Comparison of ENCODE assay signal across 21 cellular contexts in the genomic region with DNA sequence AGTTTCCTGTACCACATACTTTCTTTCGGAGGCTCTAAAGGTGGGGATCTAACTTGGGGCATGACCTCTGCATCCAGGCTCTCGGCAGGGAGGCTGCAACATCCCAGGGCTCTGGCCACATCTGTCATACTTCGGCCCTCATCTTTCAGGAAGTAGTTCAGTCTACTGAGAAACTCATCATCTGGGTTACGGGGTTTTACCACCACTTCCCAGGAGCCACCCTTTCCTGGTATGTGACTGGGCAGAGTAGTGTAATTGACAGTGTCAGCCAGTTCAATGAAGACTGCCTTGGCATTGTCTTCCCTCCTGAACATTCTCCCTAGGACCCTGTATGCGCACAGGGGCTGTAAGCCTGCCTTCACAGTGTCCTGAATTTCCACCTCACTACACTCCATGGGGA. TPM values are rescaled to one million over a fixed set of nuclear protein-coding genes. Genes with fewer than 3 reads are reported as not detected.
"Had no signal": no experiment of that assay in that cellular context is flagged by ENCODE, and none has a peak within 500 bp of the region (broad histone marks: within the 10 kb centered on the region; RNA-seq: fewer than 3 reads in every experiment).

No MANE protein-coding gene starts in this region.

- H3K9me3 ChIP-seq: psoas muscle, suprapubic skin, vagina had no signal

- DNase-seq: activated CD4-positive, alpha-beta T cell treated with anti-CD3 and anti-CD28 coated beads for 1 hour; activated gamma-delta T cell treated with Interleukin-2 at 50 U/mL for 16 hours; activated T-cell treated with anti-CD3 and anti-CD28 coated beads, Interleukin-2, amount 50 U/mL, for 72 hours; effector memory CD4-positive, alpha-beta T cell; foreskin fibroblast; left cardiac atrium; mesenchymal stem cell; naive thymus-derived CD4-positive, alpha-beta T cell; psoas muscle; right cardiac atrium; stimulated activated CD4-positive, alpha-beta T cell treated with anti-CD3 and anti-CD28 coated beads, Interleukin-2, amount 100 ng/mL, for 24 hours; stimulated activated naive CD8-positive, alpha-beta T cell treated with anti-CD3 and anti-CD28 coated beads, Interleukin-15, amount 100 ng/mL, for 72 hours; WERI-Rb-1 had no signal

- H3K27ac ChIP-seq: hepatocyte, neural progenitor cell, psoas muscle, suprapubic skin, vagina, WERI-Rb-1 had no signal

- H3K36me3 ChIP-seq: neural progenitor cell, suprapubic skin, vagina, WERI-Rb-1 had no signal

- H3K4me1 Mint-ChIP-seq: stimulated activated naive CD8-positive, alpha-beta T cell treated with anti-CD3 and anti-CD28 coated beads, Interleukin-15, amount 100 ng/mL, for 72 hours had no signal

- H3K27ac Mint-ChIP-seq: activated T-cell treated with anti-CD3 and anti-CD28 coated beads, Interleukin-2, amount 50 U/mL, for 72 hours; neural progenitor cell; stimulated activated naive CD8-positive, alpha-beta T cell treated with anti-CD3 and anti-CD28 coated beads, Interleukin-15, amount 100 ng/mL, for 72 hours had no signal

- H3K4me3 ChIP-seq: hepatocyte, neural progenitor cell, psoas muscle, suprapubic skin, vagina had no signal

- ATAC-seq: left cardiac atrium; naive thymus-derived CD4-positive, alpha-beta T cell; psoas muscle; right cardiac atrium; SK-N-SH treated with all-trans-retinoic acid at 6 μM for 48 hours; stimulated activated naive CD8-positive, alpha-beta T cell treated with anti-CD3 and anti-CD28 coated beads, Interleukin-15, amount 100 ng/mL, for 72 hours had no signal

- H3K9me3 Mint-ChIP-seq: activated T-cell treated with anti-CD3 and anti-CD28 coated beads, Interleukin-2, amount 50 U/mL, for 72 hours; stimulated activated naive CD8-positive, alpha-beta T cell treated with anti-CD3 and anti-CD28 coated beads, Interleukin-15, amount 100 ng/mL, for 72 hours had no signal

- H3K4me1 ChIP-seq: neural progenitor cell, psoas muscle, suprapubic skin, vagina had no signal

- H3K27me3 Mint-ChIP-seq: naive thymus-derived CD4-positive, alpha-beta T cell; stimulated activated naive CD8-positive, alpha-beta T cell treated with anti-CD3 and anti-CD28 coated beads, Interleukin-15, amount 100 ng/mL, for 72 hours had no signal

- H3K27me3 ChIP-seq: hepatocyte, neural progenitor cell, suprapubic skin, vagina had no signal

- H3K4me3 Mint-ChIP-seq: neural progenitor cell; stimulated activated naive CD8-positive, alpha-beta T cell treated with anti-CD3 and anti-CD28 coated beads, Interleukin-15, amount 100 ng/mL, for 72 hours had no signal

- H3K36me3 Mint-ChIP-seq: naive thymus-derived CD4-positive, alpha-beta T cell; neural progenitor cell had no signal

RNA-seq across cellular contexts. Expression of a gene that starts 2.8 kb away (rescaled TPM):
- total RNA-seq: lower leg skin, mucosa of gallbladder, osteoblast, psoas muscle, suprapubic skin, vagina had no signal
